In genomic region chr21:42540396-42540795, GRCh38 we compare ENCODE assay signal across 1 cellular context.
TF ChIP-seq lines count a peak whose summit lies in the region.

No MANE protein-coding gene starts in this region.

TF ChIP-seq in K562, 482 proteins besides CTCF, POLR2A, EP300 and RAD21:
- 0 out of 4 replicates have a peak, but pooled peaks of 1 of the 2 experiments have one; percentile 0 for TF ChIP-seq FOXK2 (conservative IDR thresholded peaks at IDR 0.05 in 1 of 2, IDR thresholded peaks at IDR 0.05 in 1 of 2; ENCODE audit: low read depth in 2 of 2)
- no peak for TF ChIP-seq ZNF140 (CRISPR knock-in tag; IDR thresholded peaks at IDR 0.05)
- TF ChIP-seq USF2 (CRISPR knock-in tag; IDR thresholded peaks at IDR 0.05): no peak
- no peak for TF ChIP-seq XRCC5 (IDR thresholded peaks at IDR 0.05; ENCODE audit: low read depth, low read length)
- no peak for TF ChIP-seq STAT6 (CRISPR knock-in tag; IDR thresholded peaks at IDR 0.05)
- TF ChIP-seq CTCFL (IDR thresholded peaks at IDR 0.05; ENCODE audit: borderline replicate concordance, insufficient read depth, low read depth, low read length, poor library complexity, severe bottlenecking): no peak
